In the genomic region with DNA sequence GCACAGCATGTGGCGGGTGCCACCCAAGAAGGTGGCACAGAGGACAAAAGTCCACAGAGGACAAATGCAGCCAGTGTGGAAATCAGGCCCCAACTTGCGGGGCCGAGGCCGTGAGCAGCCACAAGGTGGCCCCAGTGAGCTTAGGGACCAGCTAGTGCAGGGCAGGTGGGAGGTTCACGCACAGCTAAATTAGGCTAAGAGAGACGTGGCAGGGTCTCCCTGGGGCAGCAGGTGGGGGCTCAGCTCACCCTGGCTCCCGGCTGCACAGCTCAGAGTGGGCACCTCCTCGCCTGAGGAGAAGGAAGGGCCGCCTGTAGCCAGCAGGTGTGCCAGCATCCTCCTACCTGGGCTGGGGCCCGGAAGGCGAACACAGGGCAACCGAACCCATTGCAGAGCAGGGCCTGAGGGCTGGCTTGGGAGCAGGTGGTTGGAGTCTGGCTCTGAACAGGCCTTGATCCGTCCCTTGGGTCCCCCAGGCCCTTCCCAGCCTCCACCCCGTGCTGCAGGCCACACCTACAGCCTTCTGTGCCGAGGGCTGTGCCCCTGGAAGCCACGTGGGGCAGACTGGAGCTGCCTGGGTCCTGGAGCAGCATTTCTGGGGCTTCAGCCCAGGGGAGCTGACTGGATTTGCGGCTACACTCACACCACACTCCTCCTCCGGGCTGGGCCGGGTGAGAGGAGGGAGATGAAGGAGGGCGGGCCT, we compare ENCODE assay signal across 8 cellular contexts. TPM values are rescaled to one million over a fixed set of nuclear protein-coding genes. Genes with fewer than 3 reads are reported as not detected.
DNase-seq lines count a peak whose midpoint lies in the region; ATAC-seq, FAIRE-seq and TF ChIP-seq lines count a peak whose summit lies in the region.

No MANE protein-coding gene starts in this region.

- no peaks in the 10 kb centered on the region for H3K36me3 ChIP-seq in MG63
- no peaks in the 10 kb centered on the region for H3K36me3 ChIP-seq in right atrium auricular region
- H3K36me3 ChIP-seq in small intestine (ENCODE audit: control insufficient read depth in 2 of 2, insufficient read depth in 2 of 2, low read length in 2 of 2): no peaks in the 10 kb centered on the region

- H3K4me3 Mint-ChIP-seq in activated naive CD8-positive, alpha-beta T cell treated with anti-CD3 and anti-CD28 coated beads for 36 hours: no peak overlapping the region

- no peak for ATAC-seq in HG03196 (IDR thresholded peaks at IDR 0.05; ENCODE audit: unreplicated experiment)

- H3K4me3 ChIP-seq in MG63 (no peak overlapping the region), right atrium auricular region (no peak overlapping the region), small intestine (ENCODE audit: low read depth in 1 of 2, low read length in 2 of 2) (no peak overlapping the region)

- peak overlapping the region; percentile 64 to 77 for H3K27ac ChIP-seq in right atrium auricular region
- peak overlapping the region; percentile 81 to 86 for H3K27ac ChIP-seq in small intestine (ENCODE audit: low read depth in 1 of 2, low read length in 1 of 2)

- peaks cover 9% of the 10 kb centered on the region for H3K9me3 Mint-ChIP-seq in activated naive CD8-positive, alpha-beta T cell treated with anti-CD3 and anti-CD28 coated beads for 36 hours

- TF ChIP-seq CTCF in GM10248 (IDR thresholded peaks at IDR 0.05; ENCODE audit: control extremely low read depth, extremely low read depth, low read depth, missing control alignments): peak; percentile 93
- TF ChIP-seq CTCF in right atrium auricular region (IDR thresholded peaks at IDR 0.05): peak; percentile 82 to 84

- no peaks in the 10 kb centered on the region for H3K27me3 Mint-ChIP-seq in activated naive CD8-positive, alpha-beta T cell treated with anti-CD3 and anti-CD28 coated beads for 36 hours

- H3K4me1 ChIP-seq in right atrium auricular region (peaks cover 0 to 15% of the 10 kb centered on the region in 2 donors), small intestine (ENCODE audit: control insufficient read depth in 2 of 2, insufficient read depth in 1 of 2, low read depth in 1 of 2, low read length in 1 of 2) (peaks cover 4 to 7% of the 10 kb centered on the region in 2 donors)

- H3K27me3 ChIP-seq in MG63 (no peaks in the 10 kb centered on the region), right atrium auricular region (no peaks in the 10 kb centered on the region), small intestine (ENCODE audit: control insufficient read depth in 2 of 2, insufficient read depth in 2 of 2, low read length in 2 of 2) (no peaks in the 10 kb centered on the region)

- CTCF ChIA-PET in GM10248 (lab: Yijun Ruan, JAX): interaction anchor here (0.6 to 4.0 kb wide), 44 partner anchors 9 to 1929 kb away, joined by 3 to 36 read pairs (median 4); no protein-coding TSS in a partner anchor

- H3K27ac Mint-ChIP-seq in activated naive CD8-positive, alpha-beta T cell treated with anti-CD3 and anti-CD28 coated beads for 36 hours: no peak overlapping the region

- H3K9me3 ChIP-seq in MG63: no peaks in the 10 kb centered on the region
- H3K9me3 ChIP-seq in right atrium auricular region: no peaks in the 10 kb centered on the region
- H3K9me3 ChIP-seq in small intestine (ENCODE audit: control insufficient read depth, low read depth): no peaks in the 10 kb centered on the region

- H3K36me3 Mint-ChIP-seq in activated naive CD8-positive, alpha-beta T cell treated with anti-CD3 and anti-CD28 coated beads for 36 hours: no peaks in the 10 kb centered on the region

- peak; percentile 85 for DNase-seq in GM10248 (ENCODE audit: extremely low spot score)
- peak; percentile 53 for DNase-seq in MG63
- DNase-seq in SW480 (ENCODE audit: low spot score): peak; percentile 74
- peak; percentile 75 for DNase-seq in activated naive CD8-positive, alpha-beta T cell treated with anti-CD3 and anti-CD28 coated beads for 36 hours
- DNase-seq in right atrium auricular region (ENCODE audit: low spot score): peak; percentile 84
- DNase-seq in small intestine: peak; percentile 95
- DNase-seq in GM19240 (ENCODE audit: insufficient read length, low spot score): no peak

- peaks cover 4% of the 10 kb centered on the region for H3K4me1 Mint-ChIP-seq in activated naive CD8-positive, alpha-beta T cell treated with anti-CD3 and anti-CD28 coated beads for 36 hours

- WGBS in small intestine, 3 donors: 4 to 30% (median 17%) methylated on average over 12 to 20 of the region's 20 CpGs

- no peak for FAIRE-seq in small intestine (lab: Jason Lieb, UNC)

- POLR2A ChIA-PET in GM10248 (lab: Yijun Ruan, JAX): no interaction called here

RNA-seq across cellular contexts. Expression of a gene that starts 26.1 kb away (rescaled TPM):
- total RNA-seq in MG63 (2014; rRNA removed; shearing (Covaris generic); ENCODE audit: low replicate concordance): 0.30 and 0.59 TPM in 2 replicates
- total RNA-seq in activated naive CD8-positive, alpha-beta T cell treated with anti-CD3 and anti-CD28 coated beads for 36 hours: under 1 TPM; 0.04 to 0.14 TPM
- 1 to 10 TPM; 7.1 to 9.6 TPM for total RNA-seq in right atrium auricular region
- polyA plus RNA-seq in small intestine: 1 to 10 TPM in 1 of 3 donors, under 1 TPM in 1, not detected in 1; 0.27 to 1.9 TPM

RNA-seq across cellular contexts. Expression of a gene that starts 56.7 kb away (rescaled TPM):
- 3.4 and 10.8 TPM in 2 replicates for total RNA-seq in MG63 (2014; rRNA removed; shearing (Covaris generic); ENCODE audit: low replicate concordance)
- total RNA-seq in activated naive CD8-positive, alpha-beta T cell treated with anti-CD3 and anti-CD28 coated beads for 36 hours: 10 to 100 TPM; 20.7 to 20.9 TPM
- total RNA-seq in right atrium auricular region: 10 to 100 TPM; 29.1 to 31.6 TPM
- 10 to 100 TPM; 30.5 to 64.9 (median 43.2) TPM for polyA plus RNA-seq in small intestine
